1 cellular context compared by ENCODE assay signal in genomic region chr10:114131094-114131493, GRCh38.
TF ChIP-seq lines count a peak whose summit lies in the region.

No MANE protein-coding gene starts in this region.

TF ChIP-seq in GM12878, 131 proteins besides CTCF, POLR2A, EP300 and RAD21:
- TF ChIP-seq CBX3 (IDR thresholded peaks at IDR 0.05; ENCODE audit: borderline replicate concordance, low read depth) = no peak
- peak; percentile 95 for TF ChIP-seq SPI1 (IDR thresholded peaks at IDR 0.05; ENCODE audit: borderline replicate concordance, insufficient read depth, low read depth, low read length)
